Comparison of ENCODE assay signal across 35 cellular contexts in the genomic region with DNA sequence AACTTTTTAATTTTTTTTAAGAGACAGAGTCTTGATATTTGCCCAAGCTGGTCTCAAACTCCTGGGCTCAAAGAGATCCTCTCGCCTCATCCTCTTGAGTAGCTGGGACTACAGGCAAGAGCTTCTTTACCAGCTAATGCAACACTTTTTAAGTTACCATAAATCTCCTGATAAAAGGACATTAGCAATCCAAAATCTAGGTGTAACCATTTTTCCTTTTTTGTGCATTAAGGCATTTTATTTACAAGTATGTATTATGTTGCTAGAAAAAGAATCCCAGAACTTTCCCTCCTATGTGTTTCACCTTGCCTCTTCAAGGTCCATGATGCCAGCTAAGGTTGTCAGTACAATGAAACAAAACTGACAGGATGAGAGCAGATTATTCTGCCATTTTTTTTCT.
"Had no signal": no experiment of that assay in that cellular context is flagged by ENCODE, and none has a peak within 500 bp of the region (broad histone marks: within the 10 kb centered on the region; RNA-seq: fewer than 3 reads in every experiment).

No MANE protein-coding gene starts in this region.

- H3K27me3 ChIP-seq: ascending aorta, cardiac muscle cell had no signal

- H3K9me3 Mint-ChIP-seq: activated B cell treated with CpG ODN at 0.5 μM for 24 hours; activated CD4-positive, alpha-beta memory T cell treated with anti-CD3 and anti-CD28 coated beads for 36 hours; activated CD4-positive, alpha-beta T cell treated with anti-CD3 and anti-CD28 coated beads, Interleukin-2, amount 10 ng/mL, durations not matched to agents 24 days and 14 days; activated CD8-positive, alpha-beta T cell treated with anti-CD3 and anti-CD28 coated beads for 36 hours; activated naive CD4-positive, alpha-beta T cell treated with anti-CD3 and anti-CD28 coated beads, Interleukin-2, amount 10 ng/mL, durations not matched to agents 7 days and 5 days; activated naive CD4-positive, alpha-beta T cell treated with anti-CD3 and anti-CD28 coated beads, Interleukin-2, amount 50 U/mL, for 24 hours; activated naive CD8-positive, alpha-beta T cell treated with anti-CD3 and anti-CD28 coated beads, Interleukin-2, amount 10 ng/mL, durations not matched to agents 7 days and 5 days; activated naive CD8-positive, alpha-beta T cell treated with anti-CD3 and anti-CD28 coated beads, Interleukin-2, amount 50 U/mL, for 24 hours; activated T-helper 2 cell treated with anti-CD3 and anti-CD28 coated beads, Interferon-gamma antibody, Interleukin-2, Interleukin-4, amounts not matched to agents 10 μg/mL and 5 μg/mL and 100 μg/mL, durations not matched to agents 14 hours and 24 hours and 36 hours; brain; central memory CD8-positive, alpha-beta T cell; T-cell; T-helper 2 cell treated with Interferon-gamma antibody and Interleukin-4, amounts not matched to agents 5 μg/mL and 100 μg/mL, for 36 hours had no signal

- H3K27ac ChIP-seq: ascending aorta, cardiac muscle cell, VCaP had no signal

- H3K4me1 Mint-ChIP-seq: activated B cell treated with CpG ODN at 0.5 μM for 24 hours; activated naive CD4-positive, alpha-beta T cell treated with anti-CD3 and anti-CD28 coated beads, Interleukin-2, amount 10 ng/mL, durations not matched to agents 7 days and 5 days; activated naive CD4-positive, alpha-beta T cell treated with anti-CD3 and anti-CD28 coated beads, Interleukin-2, amount 50 U/mL, for 24 hours; central memory CD8-positive, alpha-beta T cell; T-cell had no signal

- H3K9me3 ChIP-seq: ascending aorta had no signal

- DNase-seq: activated B cell treated with CpG ODN at 0.5 μM for 24 hours; activated CD4-positive, alpha-beta memory T cell treated with anti-CD3 and anti-CD28 coated beads for 36 hours; activated CD4-positive, alpha-beta T cell treated with anti-CD3 and anti-CD28 coated beads for 4 hours; activated CD4-positive, alpha-beta T cell treated with anti-CD3 and anti-CD28 coated beads, Interleukin-2, amount 10 ng/mL, durations not matched to agents 24 days and 14 days; activated CD4-positive, alpha-beta T cell treated with anti-CD3 and anti-CD28 coated beads, Interleukin-2, amount 50 U/mL, for 1 hour; activated CD4-positive, alpha-beta T cell treated with anti-CD3 and anti-CD28 coated beads, Interleukin-2, amount 50 U/mL, for 4 hours; activated CD4-positive, CD25-positive, alpha-beta regulatory T cell treated with anti-CD3 and anti-CD28 coated beads, Interleukin-2, amount 50 U/mL, for 72 hours; activated CD8-positive, alpha-beta memory T cell treated with anti-CD3 and anti-CD28 coated beads, Interleukin-2, amount 50 U/mL, for 4 hours; activated CD8-positive, alpha-beta T cell treated with anti-CD3 and anti-CD28 coated beads for 36 hours; activated effector memory CD4-positive, alpha-beta T cell treated with Interleukin-2 at 50 U/mL for 16 hours; activated gamma-delta T cell; activated naive CD4-positive, alpha-beta T cell treated with anti-CD3 and anti-CD28 coated beads, Interleukin-2, amount 10 ng/mL, durations not matched to agents 7 days and 5 days; activated naive CD4-positive, alpha-beta T cell treated with Interleukin-2 at 50 U/mL for 16 hours; activated naive CD8-positive, alpha-beta T cell treated with anti-CD3 and anti-CD28 coated beads, Interleukin-2, amount 10 ng/mL, durations not matched to agents 7 days and 5 days; activated naive CD8-positive, alpha-beta T cell treated with anti-CD3 and anti-CD28 coated beads, Interleukin-2, amount 50 U/mL, for 24 hours; activated T-cell treated with anti-CD3 and anti-CD28 coated beads for 4 hours; activated T-cell treated with anti-CD3 and anti-CD28 coated beads, Interleukin-2, amount 50 U/mL, for 1 hour; activated T-cell treated with anti-CD3 and anti-CD28 coated beads, Interleukin-2, amount 50 U/mL, for 48 hours; amygdala; anterior cingulate cortex; caudate nucleus; T-cell; T-helper 2 cell; T-helper 9 cell had no signal

- H3K27ac Mint-ChIP-seq: activated B cell treated with CpG ODN at 0.5 μM for 24 hours; activated CD4-positive, alpha-beta memory T cell treated with anti-CD3 and anti-CD28 coated beads for 36 hours; activated CD4-positive, alpha-beta T cell treated with anti-CD3 and anti-CD28 coated beads, Interleukin-2, amount 10 ng/mL, durations not matched to agents 24 days and 14 days; activated CD8-positive, alpha-beta T cell treated with anti-CD3 and anti-CD28 coated beads for 36 hours; activated naive CD4-positive, alpha-beta T cell treated with anti-CD3 and anti-CD28 coated beads, Interleukin-2, amount 10 ng/mL, durations not matched to agents 7 days and 5 days; activated naive CD4-positive, alpha-beta T cell treated with anti-CD3 and anti-CD28 coated beads, Interleukin-2, amount 50 U/mL, for 24 hours; activated naive CD8-positive, alpha-beta T cell; activated naive CD8-positive, alpha-beta T cell treated with anti-CD3 and anti-CD28 coated beads, Interleukin-2, amount 10 ng/mL, durations not matched to agents 7 days and 5 days; activated naive CD8-positive, alpha-beta T cell treated with anti-CD3 and anti-CD28 coated beads, Interleukin-2, amount 50 U/mL, for 24 hours; activated T-helper 2 cell treated with anti-CD3 and anti-CD28 coated beads, Interferon-gamma antibody, Interleukin-2, Interleukin-4, amounts not matched to agents 10 μg/mL and 5 μg/mL and 100 μg/mL, durations not matched to agents 14 hours and 24 hours and 36 hours; T-cell; T-helper 2 cell treated with Interferon-gamma antibody and Interleukin-4, amounts not matched to agents 5 μg/mL and 100 μg/mL, for 36 hours had no signal

- H3K4me3 ChIP-seq: ascending aorta, cardiac muscle cell had no signal

- H3K27me3 Mint-ChIP-seq: activated B cell treated with CpG ODN at 0.5 μM for 24 hours; activated CD4-positive, alpha-beta memory T cell treated with anti-CD3 and anti-CD28 coated beads for 36 hours; activated CD4-positive, alpha-beta T cell treated with anti-CD3 and anti-CD28 coated beads, Interleukin-2, amount 10 ng/mL, durations not matched to agents 24 days and 14 days; activated CD8-positive, alpha-beta T cell treated with anti-CD3 and anti-CD28 coated beads for 36 hours; activated naive CD4-positive, alpha-beta T cell treated with anti-CD3 and anti-CD28 coated beads, Interleukin-2, amount 10 ng/mL, durations not matched to agents 7 days and 5 days; activated naive CD4-positive, alpha-beta T cell treated with anti-CD3 and anti-CD28 coated beads, Interleukin-2, amount 50 U/mL, for 24 hours; activated naive CD8-positive, alpha-beta T cell; activated naive CD8-positive, alpha-beta T cell treated with anti-CD3 and anti-CD28 coated beads, Interleukin-2, amount 10 ng/mL, durations not matched to agents 7 days and 5 days; activated naive CD8-positive, alpha-beta T cell treated with anti-CD3 and anti-CD28 coated beads, Interleukin-2, amount 50 U/mL, for 24 hours; brain; central memory CD8-positive, alpha-beta T cell; T-cell had no signal

- H3K36me3 ChIP-seq: ascending aorta, cardiac muscle cell had no signal

- H3K4me3 Mint-ChIP-seq: activated B cell treated with CpG ODN at 0.5 μM for 24 hours; activated CD4-positive, alpha-beta memory T cell treated with anti-CD3 and anti-CD28 coated beads for 36 hours; activated CD4-positive, alpha-beta T cell treated with anti-CD3 and anti-CD28 coated beads, Interleukin-2, amount 10 ng/mL, durations not matched to agents 24 days and 14 days; activated CD8-positive, alpha-beta T cell treated with anti-CD3 and anti-CD28 coated beads for 36 hours; activated naive CD4-positive, alpha-beta T cell treated with anti-CD3 and anti-CD28 coated beads, Interleukin-2, amount 10 ng/mL, durations not matched to agents 7 days and 5 days; activated naive CD4-positive, alpha-beta T cell treated with anti-CD3 and anti-CD28 coated beads, Interleukin-2, amount 50 U/mL, for 24 hours; activated naive CD8-positive, alpha-beta T cell; activated naive CD8-positive, alpha-beta T cell treated with anti-CD3 and anti-CD28 coated beads, Interleukin-2, amount 10 ng/mL, durations not matched to agents 7 days and 5 days; activated naive CD8-positive, alpha-beta T cell treated with anti-CD3 and anti-CD28 coated beads, Interleukin-2, amount 50 U/mL, for 24 hours; brain; central memory CD8-positive, alpha-beta T cell; T-cell; T-helper 2 cell treated with Interferon-gamma antibody and Interleukin-4, amounts not matched to agents 5 μg/mL and 100 μg/mL, for 36 hours had no signal

- ATAC-seq: activated CD8-positive, alpha-beta T cell treated with anti-CD3 and anti-CD28 coated beads for 36 hours; activated naive CD8-positive, alpha-beta T cell treated with anti-CD3 and anti-CD28 coated beads, Interleukin-2, amount 50 U/mL, for 24 hours; T-cell had no signal

- FAIRE-seq: bronchial epithelial cell, TTC549 had no signal
